ENCODE assay signal across 1 cellular context in genomic region chr4:145776208-145776607, GRCh38.
TF ChIP-seq lines count a peak whose summit lies in the region.

No MANE protein-coding gene starts in this region.

TF ChIP-seq in K562, 482 proteins besides CTCF, POLR2A, EP300 and RAD21 (continued from another document):
- TF ChIP-seq ZBTB49 (CRISPR knock-in tag; IDR thresholded peaks at IDR 0.05; ENCODE audit: borderline replicate concordance) (no peak), ZFP1 (CRISPR knock-in tag; IDR thresholded peaks at IDR 0.05) (no peak), NCOR1 (IDR thresholded peaks at IDR 0.05) (peak; percentile 44; the same call in 1 of the 2 replicates), POLR2AphosphoS5 (IDR thresholded peaks at IDR 0.05; ENCODE audit: control insufficient read depth, insufficient read depth, low read depth, low read length) (no peak), ZBTB17 (CRISPR knock-in tag; IDR thresholded peaks at IDR 0.05) (no peak), TGIF2 (CRISPR knock-in tag; IDR thresholded peaks at IDR 0.05) (no peak), MTA3 (IDR thresholded peaks at IDR 0.05; ENCODE audit: borderline replicate concordance) (no peak), ZNF740 (CRISPR knock-in tag; IDR thresholded peaks at IDR 0.05) (no peak), ZNF740 (tag; IDR thresholded peaks at IDR 0.05) (no peak), MLX (CRISPR knock-in tag; conservative IDR thresholded peaks at IDR 0.05) (no peak), ARID1B (IDR thresholded peaks at IDR 0.05) (peak; percentile 70), KLF16 (IDR thresholded peaks at IDR 0.05) (0 out of 2 replicates have a peak, but pooled peaks have one; percentile 11), PHB2 (IDR thresholded peaks at IDR 0.05; ENCODE audit: low read depth) (no peak), ZNF592 (IDR thresholded peaks at IDR 0.05) (no peak), CBFA2T2 (conservative IDR thresholded peaks at IDR 0.05) (peak; percentile 76), CHAMP1 (IDR thresholded peaks at IDR 0.05) (no peak), E2F5 (CRISPR knock-in tag; IDR thresholded peaks at IDR 0.05) (no peak), MAX (CRISPR knock-in tag; IDR thresholded peaks at IDR 0.05) (no peak), STAT5A (IDR thresholded peaks at IDR 0.05; ENCODE audit: borderline replicate concordance, low read length) (0 out of 2 replicates have a peak, but pooled peaks have one; percentile 10), TCF3 (CRISPR knock-in tag; IDR thresholded peaks at IDR 0.05) (peak; percentile 69), KDM1A (IDR thresholded peaks at IDR 0.05) (peak; percentile 70 to 83), SMAD4 (CRISPR knock-in tag; conservative IDR thresholded peaks at IDR 0.05) (no peak), ZNF232 (CRISPR knock-in tag; IDR thresholded peaks at IDR 0.05) (no peak), CHD1 (IDR thresholded peaks at IDR 0.05; ENCODE audit: low read length) (no peak), HDAC1 (IDR thresholded peaks at IDR 0.05) (0 out of 4 replicates have a peak, but pooled peaks of 1 of the 2 experiments have one; percentile 35), TRIM25 (IDR thresholded peaks at IDR 0.05; ENCODE audit: borderline replicate concordance) (no peak), POLR3A (IDR thresholded peaks at IDR 0.05; ENCODE audit: borderline replicate concordance, extremely low read depth, insufficient read depth, insufficient read length) (no peak), DPF2 (IDR thresholded peaks at IDR 0.05) (0 out of 2 replicates have a peak, but pooled peaks have one; percentile 22), TRIM24 (IDR thresholded peaks at IDR 0.05) (peak; percentile 22 to 36; a peak in 1 of 4 replicates), MCM2 (IDR thresholded peaks at IDR 0.05; ENCODE audit: low read depth) (no peak), CBFA2T3 (IDR thresholded peaks at IDR 0.05) (peak; percentile 83), ZNF217 (CRISPR knock-in tag; IDR thresholded peaks at IDR 0.05) (no peak), MTA2 (IDR thresholded peaks at IDR 0.05; ENCODE audit: low read depth) (peak; percentile 58), HDAC8 (tag; IDR thresholded peaks at IDR 0.05) (no peak), ZNF79 (CRISPR knock-in tag; IDR thresholded peaks at IDR 0.05; ENCODE audit: low read depth) (no peak), CLOCK (CRISPR knock-in tag; IDR thresholded peaks at IDR 0.05; ENCODE audit: borderline replicate concordance) (no peak), TAL1 (IDR thresholded peaks at IDR 0.05) (peak; percentile 79), TEAD4 (IDR thresholded peaks at IDR 0.05; ENCODE audit: low read length) (peak; percentile 71), TEAD4 (CRISPR knock-in tag; IDR thresholded peaks at IDR 0.05; ENCODE audit: borderline replicate concordance) (no peak), BHLHE40 (IDR thresholded peaks at IDR 0.05; ENCODE audit: low read length) (peak; percentile 75; the same call in 1 of the 2 replicates), ZNF277 (CRISPR knock-in tag; IDR thresholded peaks at IDR 0.05; ENCODE audit: borderline replicate concordance) (no peak), PYGO2 (tag; IDR thresholded peaks at IDR 0.05) (no peak), RCOR1 (IDR thresholded peaks at IDR 0.05; ENCODE audit: borderline replicate concordance in 1 of 2, low read depth in 2 of 2, low read length in 2 of 2) (peak in 1 of 2 experiments; percentile 54; a peak in 1 of 4 replicates)
TF ChIP-seq in K562: peak in this region for 17.
